Comparison of ENCODE assay signal across 1 cellular context in the genomic region with DNA sequence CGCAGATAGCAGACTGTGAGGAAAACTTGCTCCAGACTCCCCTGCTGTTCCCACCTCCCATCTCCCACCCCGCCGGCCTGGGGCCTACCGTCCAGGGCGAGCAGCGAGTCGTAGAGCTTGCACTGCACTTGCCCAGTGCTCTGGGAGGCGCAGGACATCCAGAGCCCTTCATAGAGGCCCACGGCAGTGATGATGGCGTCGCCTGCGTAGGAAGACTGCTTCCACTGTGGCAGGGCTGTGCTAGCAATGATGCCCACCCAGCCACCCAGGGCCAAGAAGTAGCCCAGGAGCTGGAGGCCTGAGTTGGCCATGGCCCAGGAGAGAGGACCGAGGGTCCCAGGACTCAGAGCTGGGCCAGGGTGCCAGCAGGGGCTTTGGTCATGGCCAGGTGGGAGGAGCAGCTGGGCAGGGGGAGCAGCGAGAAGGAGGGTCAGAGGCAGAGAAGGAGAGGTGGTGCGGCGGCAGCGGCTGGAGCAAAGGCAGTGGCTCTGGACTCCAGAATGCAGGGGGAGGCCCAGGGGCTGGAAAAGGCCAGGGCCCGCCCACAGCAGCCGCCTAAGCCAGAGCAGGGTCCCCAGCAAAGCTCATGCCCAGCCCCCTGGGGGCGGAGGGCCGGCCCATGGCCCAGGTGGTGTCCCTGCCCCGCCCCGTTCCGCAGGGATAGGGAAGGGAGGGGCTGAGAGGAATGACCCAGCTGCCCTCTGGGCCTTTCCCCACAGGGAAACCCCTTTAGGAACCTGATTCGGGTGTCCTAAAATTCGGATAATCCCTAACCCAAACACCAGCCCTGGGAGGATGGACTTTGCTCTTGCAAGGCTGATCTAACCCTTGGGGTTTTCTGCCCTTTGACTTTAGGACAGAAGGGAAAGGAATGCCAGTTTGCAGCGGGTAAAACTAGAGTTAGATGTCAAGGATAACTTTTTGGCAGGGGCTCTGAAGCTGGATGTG.
TF ChIP-seq lines count a peak whose summit lies in the region.

Gene CLDN19 (minus strand): TSS at position 484 of the 948 bp plus-strand sequence. CDS start 173 bp downstream, at position 311.

TF ChIP-seq in HepG2, 621 proteins besides CTCF, POLR2A, EP300 and RAD21 (continued from another document and continues in another):
- TF ChIP-seq, protein P1, sequence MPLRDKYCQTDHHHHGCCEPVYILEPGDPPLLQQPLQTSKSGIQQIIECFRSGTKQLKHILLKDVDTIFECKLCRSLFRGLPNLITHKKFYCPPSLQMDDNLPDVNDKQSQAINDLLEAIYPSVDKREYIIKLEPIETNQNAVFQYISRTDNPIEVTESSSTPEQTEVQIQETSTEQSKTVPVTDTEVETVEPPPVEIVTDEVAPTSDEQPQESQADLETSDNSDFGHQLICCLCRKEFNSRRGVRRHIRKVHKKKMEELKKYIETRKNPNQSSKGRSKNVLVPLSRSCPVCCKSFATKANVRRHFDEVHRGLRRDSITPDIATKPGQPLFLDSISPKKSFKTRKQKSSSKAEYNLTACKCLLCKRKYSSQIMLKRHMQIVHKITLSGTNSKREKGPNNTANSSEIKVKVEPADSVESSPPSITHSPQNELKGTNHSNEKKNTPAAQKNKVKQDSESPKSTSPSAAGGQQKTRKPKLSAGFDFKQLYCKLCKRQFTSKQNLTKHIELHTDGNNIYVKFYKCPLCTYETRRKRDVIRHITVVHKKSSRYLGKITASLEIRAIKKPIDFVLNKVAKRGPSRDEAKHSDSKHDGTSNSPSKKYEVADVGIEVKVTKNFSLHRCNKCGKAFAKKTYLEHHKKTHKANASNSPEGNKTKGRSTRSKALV (CRISPR knock-in tag; IDR thresholded peaks at IDR 0.05), result 0 out of 2 replicates have a peak, but pooled peaks have one; percentile 30
- TF ChIP-seq DRAP1 (CRISPR knock-in tag; IDR thresholded peaks at IDR 0.05) (peak; percentile 33; the same call in 1 of the 2 replicates), MYC (CRISPR knock-in tag; IDR thresholded peaks at IDR 0.05; ENCODE audit: borderline replicate concordance) (peak; percentile 59), ZNF878 (CRISPR knock-in tag; IDR thresholded peaks at IDR 0.05) (no peak), ZMAT3 (CRISPR knock-in tag; conservative IDR thresholded peaks at IDR 0.05) (peak; percentile 37; the same call in 1 of the 2 replicates), POGZ (CRISPR knock-in tag; IDR thresholded peaks at IDR 0.05) (peak; percentile 58), ZSCAN21 (CRISPR knock-in tag; IDR thresholded peaks at IDR 0.05; ENCODE audit: borderline replicate concordance) (0 out of 2 replicates have a peak, but pooled peaks have one; percentile 24), HHEX (CRISPR knock-in tag; IDR thresholded peaks at IDR 0.05) (no peak), NR2C2 (CRISPR knock-in tag; IDR thresholded peaks at IDR 0.05; ENCODE audit: borderline replicate concordance) (peak; percentile 49; the same call in 1 of the 2 replicates), ZFP82 (CRISPR knock-in tag; IDR thresholded peaks at IDR 0.05; ENCODE audit: borderline replicate concordance) (peak; percentile 66; the same call in 1 of the 2 replicates), RCOR2 (CRISPR knock-in tag; IDR thresholded peaks at IDR 0.05) (no peak), ZMYM4 (CRISPR knock-in tag; IDR thresholded peaks at IDR 0.05) (peak; percentile 67), ZNF383 (CRISPR knock-in tag; IDR thresholded peaks at IDR 0.05; ENCODE audit: borderline replicate concordance) (peak; percentile 50; the same call in 1 of the 2 replicates), ZFY (CRISPR knock-in tag; IDR thresholded peaks at IDR 0.05) (peak; percentile 58), ZNF781 (CRISPR knock-in tag; IDR thresholded peaks at IDR 0.05; ENCODE audit: borderline replicate concordance, not compliant biosample characterization) (peak; percentile 52), TRIM24 (CRISPR knock-in tag; IDR thresholded peaks at IDR 0.05) (no peak), TGIF2 (CRISPR knock-in tag; IDR thresholded peaks at IDR 0.05) (0 out of 2 replicates have a peak, but pooled peaks have one; percentile 54), NFATC3 (CRISPR knock-in tag; IDR thresholded peaks at IDR 0.05) (no peak), ZNF24 (IDR thresholded peaks at IDR 0.05) (no peak), ZC3H13 (CRISPR knock-in tag; IDR thresholded peaks at IDR 0.05) (no peak), NR2F2 (IDR thresholded peaks at IDR 0.05; ENCODE audit: borderline replicate concordance, low read depth) (peak; percentile 55; the same call in 1 of the 2 replicates), GFI1 (CRISPR knock-in tag; IDR thresholded peaks at IDR 0.05; ENCODE audit: borderline replicate concordance) (peak; percentile 31; the same call in 1 of the 2 replicates), RFXANK (CRISPR knock-in tag; IDR thresholded peaks at IDR 0.05) (no peak), POLR2AphosphoS5 (IDR thresholded peaks at IDR 0.05; ENCODE audit: low read depth, low read length) (0 out of 2 replicates have a peak, but pooled peaks have one; percentile 48), HNF4A (CRISPR knock-in tag; IDR thresholded peaks at IDR 0.05) (peak; percentile 92), SALL2 (CRISPR knock-in tag; IDR thresholded peaks at IDR 0.05) (peak; percentile 49; the same call in 1 of the 2 replicates), ZNF703 (CRISPR knock-in tag; IDR thresholded peaks at IDR 0.05; ENCODE audit: borderline replicate concordance) (no peak), ZBTB8A (CRISPR knock-in tag; IDR thresholded peaks at IDR 0.05; ENCODE audit: borderline replicate concordance, low read depth) (peak; percentile 67; the same call in 1 of the 2 replicates), SAP130 (CRISPR knock-in tag; IDR thresholded peaks at IDR 0.05; ENCODE audit: low read depth) (peak; percentile 60), ATRX (CRISPR knock-in tag; IDR thresholded peaks at IDR 0.05; ENCODE audit: borderline replicate concordance) (no peak), RBFOX2 (IDR thresholded peaks at IDR 0.05; ENCODE audit: low read depth, low read length) (peak; percentile 50; the same call in 1 of the 2 replicates), SRSF4 (IDR thresholded peaks at IDR 0.05; ENCODE audit: low read depth, low read length, poor library complexity, severe bottlenecking) (no peak), LCORL (IDR thresholded peaks at IDR 0.05) (peak; percentile 85), LCORL (CRISPR knock-in tag; IDR thresholded peaks at IDR 0.05) (peak; percentile 97)
- TF ChIP-seq, protein P2, sequence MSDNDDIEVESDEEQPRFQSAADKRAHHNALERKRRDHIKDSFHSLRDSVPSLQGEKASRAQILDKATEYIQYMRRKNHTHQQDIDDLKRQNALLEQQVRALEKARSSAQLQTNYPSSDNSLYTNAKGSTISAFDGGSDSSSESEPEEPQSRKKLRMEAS (IDR thresholded peaks at IDR 0.05), result peak; percentile 18; the same call in 1 of the 2 replicates
- TF ChIP-seq, protein P3, sequence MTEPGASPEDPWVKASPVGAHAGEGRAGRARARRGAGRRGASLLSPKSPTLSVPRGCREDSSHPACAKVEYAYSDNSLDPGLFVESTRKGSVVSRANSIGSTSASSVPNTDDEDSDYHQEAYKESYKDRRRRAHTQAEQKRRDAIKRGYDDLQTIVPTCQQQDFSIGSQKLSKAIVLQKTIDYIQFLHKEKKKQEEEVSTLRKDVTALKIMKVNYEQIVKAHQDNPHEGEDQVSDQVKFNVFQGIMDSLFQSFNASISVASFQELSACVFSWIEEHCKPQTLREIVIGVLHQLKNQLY (CRISPR knock-in tag; IDR thresholded peaks at IDR 0.05), result no peak
- TF ChIP-seq, protein P4, sequence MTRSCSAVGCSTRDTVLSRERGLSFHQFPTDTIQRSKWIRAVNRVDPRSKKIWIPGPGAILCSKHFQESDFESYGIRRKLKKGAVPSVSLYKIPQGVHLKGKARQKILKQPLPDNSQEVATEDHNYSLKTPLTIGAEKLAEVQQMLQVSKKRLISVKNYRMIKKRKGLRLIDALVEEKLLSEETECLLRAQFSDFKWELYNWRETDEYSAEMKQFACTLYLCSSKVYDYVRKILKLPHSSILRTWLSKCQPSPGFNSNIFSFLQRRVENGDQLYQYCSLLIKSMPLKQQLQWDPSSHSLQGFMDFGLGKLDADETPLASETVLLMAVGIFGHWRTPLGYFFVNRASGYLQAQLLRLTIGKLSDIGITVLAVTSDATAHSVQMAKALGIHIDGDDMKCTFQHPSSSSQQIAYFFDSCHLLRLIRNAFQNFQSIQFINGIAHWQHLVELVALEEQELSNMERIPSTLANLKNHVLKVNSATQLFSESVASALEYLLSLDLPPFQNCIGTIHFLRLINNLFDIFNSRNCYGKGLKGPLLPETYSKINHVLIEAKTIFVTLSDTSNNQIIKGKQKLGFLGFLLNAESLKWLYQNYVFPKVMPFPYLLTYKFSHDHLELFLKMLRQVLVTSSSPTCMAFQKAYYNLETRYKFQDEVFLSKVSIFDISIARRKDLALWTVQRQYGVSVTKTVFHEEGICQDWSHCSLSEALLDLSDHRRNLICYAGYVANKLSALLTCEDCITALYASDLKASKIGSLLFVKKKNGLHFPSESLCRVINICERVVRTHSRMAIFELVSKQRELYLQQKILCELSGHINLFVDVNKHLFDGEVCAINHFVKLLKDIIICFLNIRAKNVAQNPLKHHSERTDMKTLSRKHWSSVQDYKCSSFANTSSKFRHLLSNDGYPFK (CRISPR knock-in tag; IDR thresholded peaks at IDR 0.05; ENCODE audit: borderline replicate concordance), result 0 out of 2 replicates have a peak, but pooled peaks have one; percentile 35
- TF ChIP-seq, protein P5, sequence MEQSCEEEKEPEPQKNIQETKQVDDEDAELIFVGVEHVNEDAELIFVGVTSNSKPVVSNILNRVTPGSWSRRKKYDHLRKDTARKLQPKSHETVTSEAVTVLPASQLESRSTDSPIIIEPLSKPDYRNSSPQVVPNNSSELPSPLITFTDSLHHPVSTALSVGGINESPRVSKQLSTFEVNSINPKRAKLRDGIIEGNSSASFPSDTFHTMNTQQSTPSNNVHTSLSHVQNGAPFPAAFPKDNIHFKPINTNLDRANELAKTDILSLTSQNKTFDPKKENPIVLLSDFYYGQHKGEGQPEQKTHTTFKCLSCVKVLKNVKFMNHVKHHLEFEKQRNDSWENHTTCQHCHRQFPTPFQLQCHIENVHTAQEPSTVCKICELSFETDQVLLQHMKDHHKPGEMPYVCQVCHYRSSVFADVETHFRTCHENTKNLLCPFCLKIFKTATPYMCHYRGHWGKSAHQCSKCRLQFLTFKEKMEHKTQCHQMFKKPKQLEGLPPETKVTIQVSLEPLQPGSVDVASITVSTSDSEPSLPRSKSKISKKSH (CRISPR knock-in tag; IDR thresholded peaks at IDR 0.05; ENCODE audit: borderline replicate concordance), result peak; percentile 53; the same call in 1 of the 2 replicates
- TF ChIP-seq, protein P6, sequence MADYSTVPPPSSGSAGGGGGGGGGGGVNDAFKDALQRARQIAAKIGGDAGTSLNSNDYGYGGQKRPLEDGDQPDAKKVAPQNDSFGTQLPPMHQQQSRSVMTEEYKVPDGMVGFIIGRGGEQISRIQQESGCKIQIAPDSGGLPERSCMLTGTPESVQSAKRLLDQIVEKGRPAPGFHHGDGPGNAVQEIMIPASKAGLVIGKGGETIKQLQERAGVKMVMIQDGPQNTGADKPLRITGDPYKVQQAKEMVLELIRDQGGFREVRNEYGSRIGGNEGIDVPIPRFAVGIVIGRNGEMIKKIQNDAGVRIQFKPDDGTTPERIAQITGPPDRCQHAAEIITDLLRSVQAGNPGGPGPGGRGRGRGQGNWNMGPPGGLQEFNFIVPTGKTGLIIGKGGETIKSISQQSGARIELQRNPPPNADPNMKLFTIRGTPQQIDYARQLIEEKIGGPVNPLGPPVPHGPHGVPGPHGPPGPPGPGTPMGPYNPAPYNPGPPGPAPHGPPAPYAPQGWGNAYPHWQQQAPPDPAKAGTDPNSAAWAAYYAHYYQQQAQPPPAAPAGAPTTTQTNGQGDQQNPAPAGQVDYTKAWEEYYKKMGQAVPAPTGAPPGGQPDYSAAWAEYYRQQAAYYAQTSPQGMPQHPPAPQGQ (CRISPR knock-in tag; IDR thresholded peaks at IDR 0.05; ENCODE audit: borderline replicate concordance), result no peak
- TF ChIP-seq, protein P7, sequence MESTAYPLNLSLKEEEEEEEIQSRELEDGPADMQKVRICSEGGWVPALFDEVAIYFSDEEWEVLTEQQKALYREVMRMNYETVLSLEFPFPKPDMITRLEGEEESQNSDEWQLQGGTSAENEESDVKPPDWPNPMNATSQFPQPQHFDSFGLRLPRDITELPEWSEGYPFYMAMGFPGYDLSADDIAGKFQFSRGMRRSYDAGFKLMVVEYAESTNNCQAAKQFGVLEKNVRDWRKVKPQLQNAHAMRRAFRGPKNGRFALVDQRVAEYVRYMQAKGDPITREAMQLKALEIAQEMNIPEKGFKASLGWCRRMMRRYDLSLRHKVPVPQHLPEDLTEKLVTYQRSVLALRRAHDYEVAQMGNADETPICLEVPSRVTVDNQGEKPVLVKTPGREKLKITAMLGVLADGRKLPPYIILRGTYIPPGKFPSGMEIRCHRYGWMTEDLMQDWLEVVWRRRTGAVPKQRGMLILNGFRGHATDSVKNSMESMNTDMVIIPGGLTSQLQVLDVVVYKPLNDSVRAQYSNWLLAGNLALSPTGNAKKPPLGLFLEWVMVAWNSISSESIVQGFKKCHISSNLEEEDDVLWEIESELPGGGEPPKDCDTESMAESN (CRISPR knock-in tag; conservative IDR thresholded peaks at IDR 0.05), result peak; percentile 79
- TF ChIP-seq, protein P8, sequence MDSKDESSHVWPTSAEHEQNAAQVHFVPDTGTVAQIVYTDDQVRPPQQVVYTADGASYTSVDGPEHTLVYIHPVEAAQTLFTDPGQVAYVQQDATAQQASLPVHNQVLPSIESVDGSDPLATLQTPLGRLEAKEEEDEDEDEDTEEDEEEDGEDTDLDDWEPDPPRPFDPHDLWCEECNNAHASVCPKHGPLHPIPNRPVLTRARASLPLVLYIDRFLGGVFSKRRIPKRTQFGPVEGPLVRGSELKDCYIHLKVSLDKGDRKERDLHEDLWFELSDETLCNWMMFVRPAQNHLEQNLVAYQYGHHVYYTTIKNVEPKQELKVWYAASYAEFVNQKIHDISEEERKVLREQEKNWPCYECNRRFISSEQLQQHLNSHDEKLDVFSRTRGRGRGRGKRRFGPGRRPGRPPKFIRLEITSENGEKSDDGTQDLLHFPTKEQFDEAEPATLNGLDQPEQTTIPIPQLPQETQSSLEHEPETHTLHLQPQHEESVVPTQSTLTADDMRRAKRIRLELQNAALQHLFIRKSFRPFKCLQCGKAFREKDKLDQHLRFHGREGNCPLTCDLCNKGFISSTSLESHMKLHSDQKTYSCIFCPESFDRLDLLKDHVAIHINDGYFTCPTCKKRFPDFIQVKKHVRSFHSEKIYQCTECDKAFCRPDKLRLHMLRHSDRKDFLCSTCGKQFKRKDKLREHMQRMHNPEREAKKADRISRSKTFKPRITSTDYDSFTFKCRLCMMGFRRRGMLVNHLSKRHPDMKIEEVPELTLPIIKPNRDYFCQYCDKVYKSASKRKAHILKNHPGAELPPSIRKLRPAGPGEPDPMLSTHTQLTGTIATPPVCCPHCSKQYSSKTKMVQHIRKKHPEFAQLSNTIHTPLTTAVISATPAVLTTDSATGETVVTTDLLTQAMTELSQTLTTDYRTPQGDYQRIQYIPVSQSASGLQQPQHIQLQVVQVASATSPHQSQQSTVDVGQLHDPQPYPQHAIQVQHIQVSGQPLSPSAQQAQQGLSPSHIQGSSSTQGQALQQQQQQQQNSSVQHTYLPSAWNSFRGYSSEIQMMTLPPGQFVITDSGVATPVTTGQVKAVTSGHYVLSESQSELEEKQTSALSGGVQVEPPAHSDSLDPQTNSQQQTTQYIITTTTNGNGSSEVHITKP (CRISPR knock-in tag; IDR thresholded peaks at IDR 0.05; ENCODE audit: low read depth), result 0 out of 2 replicates have a peak, but pooled peaks have one; percentile 58
